ENCODE assay signal across 11 cellular contexts in genomic region chr9:136228107-136228875, GRCh38. TPM values are rescaled to one million over a fixed set of nuclear protein-coding genes. Genes with fewer than 3 reads are reported as not detected.
A peak's percentile ranks its signal among the peaks of the same experiment; 100 is the strongest.
DNase-seq lines count a peak whose midpoint lies in the region; ATAC-seq and TF ChIP-seq lines count a peak whose summit lies in the region.
"Had no signal": no experiment of that assay in that cellular context is flagged by ENCODE, and none has a peak within 500 bp of the region (broad histone marks: within the 10 kb centered on the region; RNA-seq: fewer than 3 reads in every experiment).

No MANE protein-coding gene starts in this region.

- TF ChIP-seq CTCF in AG04449 (IDR thresholded peaks at IDR 0.05; ENCODE audit: insufficient read depth, low read length, missing control alignments) (no peak), foreskin keratinocyte (conservative IDR thresholded peaks at IDR 0.05) (no peak), testis (IDR thresholded peaks at IDR 0.05) (no peak)

- POLR2A ChIA-PET in AG04449 (lab: Yijun Ruan, JAX): no interaction called here

- CTCF ChIA-PET in AG04449 (lab: Yijun Ruan, JAX): interaction anchor here (0.8 to 5.7 kb wide), 6 partner anchors 9 to 55 kb away, joined by 3 to 66 read pairs (median 4); no protein-coding TSS in a partner anchor

- H3K4me3 ChIP-seq in AG04449 (ENCODE audit: low read depth, low read length) (no peak overlapping the region), testis (no peak overlapping the region)

- H3K36me3 ChIP-seq in testis (ENCODE audit: low read depth, missing control alignments): no peaks in the 10 kb centered on the region

- H3K27me3 ChIP-seq in foreskin keratinocyte: no peaks in the 10 kb centered on the region
- no peaks in the 10 kb centered on the region for H3K27me3 ChIP-seq in testis

- TF ChIP-seq POLR2A in testis (IDR thresholded peaks at IDR 0.05): no peak

- H3K27ac ChIP-seq in foreskin keratinocyte (peak overlapping the region; percentile 40), testis (no peak overlapping the region)

- peaks cover 10% of the 10 kb centered on the region for H3K4me1 ChIP-seq in foreskin keratinocyte
- H3K4me1 ChIP-seq in testis: no peaks in the 10 kb centered on the region

- intact Hi-C loops in testis (cut with DNase I; ENCODE audit: low total_unique reads): no loop called here

- H3K9me3 ChIP-seq in testis: no peaks in the 10 kb centered on the region

- WGBS in testis, 2 donors: 75 to 83% methylated on average over 18 of the region's 18 CpGs

- peak; percentile 81 for ATAC-seq in foreskin keratinocyte

- DNase-seq in AG04449 (ENCODE audit: low read depth, low spot score) (peak; percentile 33), H4 (ENCODE audit: low spot score) (peak; percentile 54), T1000 (lab: John Stamatoyannopoulos, UW) (peak; percentile 47), foreskin keratinocyte (peak; percentile 55 to 83), NCI-H1436 treated with DMSO at 0.1 percent for 48 hours (lab: John Stamatoyannopoulos, UW) (no peak), cerebellar nuclear complex (lab: John Stamatoyannopoulos, UW) (no peak), DMS114 treated with DMSO at 0.1 percent for 48 hours (lab: John Stamatoyannopoulos, UW; ENCODE audit: unreplicated experiment) (no peak), testis (no peak)
- DNase-seq: activated gamma-delta T cell treated with Interleukin-2 at 50 U/mL for 16 hours had no signal

RNA-seq across cellular contexts. Expression of gene QSOX2, which starts 17.3 kb away (rescaled TPM):
- 9.2 and 10.3 TPM in 2 replicates for total RNA-seq in H4 (2014; rRNA removed; shearing (Covaris generic))
- total RNA-seq in foreskin keratinocyte: 11.9 and 13.6 TPM in 2 replicates
- polyA plus RNA-seq in foreskin keratinocyte: 6.4 and 7.0 TPM in 2 replicates
- 10 to 100 TPM; 22.1 to 23.3 TPM for total RNA-seq in testis
- 22.6 TPM for polyA plus RNA-seq in testis (ENCODE audit: insufficient read depth, low read depth, low replicate concordance)

RNA-seq across cellular contexts. Expression of gene LHX3, which starts 23.4 kb away (rescaled TPM):
- not detected in 2 replicates for total RNA-seq in H4 (2014; rRNA removed; shearing (Covaris generic))
- not detected in 2 replicates for total RNA-seq in foreskin keratinocyte
- not detected in 2 replicates for polyA plus RNA-seq in foreskin keratinocyte
- total RNA-seq in testis: under 1 TPM; 0.55 to 0.62 TPM
- not detected for polyA plus RNA-seq in testis (ENCODE audit: insufficient read depth, low read depth, low replicate concordance)
- total RNA-seq: progenitor cell of endocrine pancreas, subcutaneous adipose tissue had no signal

Comparison
In these comparisons a context has a peak if more than half of its experiments do, and no peak if none do; other contexts are left out.
1. DNase-seq: peak in AG04449 (single experiment), H4 (single experiment), T1000 (single experiment) and foreskin keratinocyte (2 of 2); none in NCI-H1436 treated with DMSO at 0.1 percent for 48 hours (single experiment), cerebellar nuclear complex (0 of 2), DMS114 treated with DMSO at 0.1 percent for 48 hours (single experiment) and testis (single experiment).